Comparison of ENCODE assay signal across 18 cellular contexts in the genomic region with DNA sequence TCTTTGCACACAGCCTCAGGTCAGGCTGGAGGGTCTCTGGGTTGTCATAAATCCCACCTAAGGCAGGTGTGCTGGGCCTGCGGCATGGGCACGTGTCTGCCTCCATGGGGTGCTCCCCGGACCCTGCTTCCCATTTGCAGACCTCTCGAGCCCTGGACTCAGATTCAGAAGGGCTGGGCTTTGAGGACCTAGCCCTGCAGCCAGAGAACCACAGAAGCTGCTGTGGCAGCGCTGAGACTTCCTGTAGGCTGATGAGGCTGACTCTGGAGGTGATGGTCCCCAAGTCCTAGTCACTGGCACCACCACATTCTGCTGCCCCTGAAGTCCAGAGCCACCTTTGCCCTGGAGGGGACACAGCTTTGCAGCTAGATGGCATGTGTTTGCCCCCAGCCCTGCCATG.
DNase-seq lines count a peak whose midpoint lies in the region; ATAC-seq and TF ChIP-seq lines count a peak whose summit lies in the region.
"Had no signal": no experiment of that assay in that cellular context is flagged by ENCODE, and none has a peak within 500 bp of the region (broad histone marks: within the 10 kb centered on the region; RNA-seq: fewer than 3 reads in every experiment).

No MANE protein-coding gene starts in this region.

- H3K4me1 Mint-ChIP-seq in MCF 10A (ENCODE audit: insufficient read depth, unreplicated experiment) (peaks cover 12% of the 10 kb centered on the region), chondrocyte (ENCODE audit: low read depth) (peaks cover 50% of the 10 kb centered on the region), nephron (peaks cover 35% of the 10 kb centered on the region)

- no peak for ATAC-seq in foreskin keratinocyte
- ATAC-seq: WTC11 had no signal

- CTCF ChIA-PET in MCF 10A (lab: Yijun Ruan, JAX), result interaction anchor here (0.9 to 6.7 kb wide), 5 partner anchors 134 to 349 kb away, joined by 3 to 68 read pairs (median 6); no protein-coding TSS in a partner anchor

- POLR2A ChIA-PET in MCF 10A (lab: Yijun Ruan, JAX), result interaction anchor here (0.5 to 0.8 kb wide), 2 partner anchors 80 to 180 kb away, joined by 3 to 4 read pairs; no protein-coding TSS in a partner anchor

- TF ChIP-seq CTCF in breast epithelium (IDR thresholded peaks at IDR 0.05) (no peak), MCF 10A (IDR thresholded peaks at IDR 0.05; ENCODE audit: unreplicated experiment) (no peak), chondrocyte (IDR thresholded peaks at IDR 0.05) (no peak), nephron (IDR thresholded peaks at IDR 0.05; ENCODE audit: unreplicated experiment in 3 of 3) (no peak), uterus (IDR thresholded peaks at IDR 0.05) (no peak), foreskin keratinocyte (conservative IDR thresholded peaks at IDR 0.05) (no peak)

- H3K4me1 ChIP-seq in breast epithelium (peaks cover 0 to 14% of the 10 kb centered on the region in 2 donors), uterus (peaks cover 4 to 15% of the 10 kb centered on the region in 2 donors), foreskin keratinocyte (no peaks in the 10 kb centered on the region)

- peak overlapping the region; percentile 17 to 44 for H3K27ac ChIP-seq in breast epithelium
- peak overlapping the region; percentile 53 to 56 for H3K27ac ChIP-seq in uterus
- H3K27ac ChIP-seq in foreskin keratinocyte, result no peak overlapping the region
- H3K27ac ChIP-seq: KMS-11 had no signal

- H3K27ac Mint-ChIP-seq in MCF 10A (ENCODE audit: low read depth, unreplicated experiment), result no peak overlapping the region
- H3K27ac Mint-ChIP-seq in chondrocyte (ENCODE audit: unreplicated experiment), result peak overlapping the region; percentile 95
- H3K27ac Mint-ChIP-seq in nephron, result peak overlapping the region in 2 of 3 experiments; percentile 89 to 94
- H3K27ac Mint-ChIP-seq: T-helper 2 cell treated with Interferon-gamma antibody and Interleukin-4, amounts not matched to agents 5 μg/mL and 100 μg/mL, for 36 hours; WTC11 had no signal

- no peaks in the 10 kb centered on the region for H3K27me3 ChIP-seq in breast epithelium
- H3K27me3 ChIP-seq in uterus, result no peaks in the 10 kb centered on the region
- H3K27me3 ChIP-seq in foreskin keratinocyte, result no peaks in the 10 kb centered on the region
- H3K27me3 ChIP-seq: ovary had no signal

- DNase-seq in breast epithelium (ENCODE audit: low spot score in 2 of 2) (no peak), MCF 10A (ENCODE audit: unreplicated experiment) (no peak), chondrocyte (ENCODE audit: low spot score) (peak; percentile 65), uterus (no peak), dermis blood vessel endothelial cell (no peak), midbrain (lab: John Stamatoyannopoulos, UW) (no peak), foreskin keratinocyte (no peak)
- DNase-seq: ACHN; cerebellar nuclear complex; DMS153; stimulated activated CD4-positive, alpha-beta T cell treated with anti-CD3 and anti-CD28 coated beads, Interleukin-4, amount 100 ng/mL, for 24 hours had no signal

- H3K4me3 ChIP-seq in breast epithelium (no peak overlapping the region), uterus (no peak overlapping the region)
- H3K4me3 ChIP-seq: ovary, skin epidermis had no signal

- H3K4me3 Mint-ChIP-seq in MCF 10A (ENCODE audit: unreplicated experiment) (no peak overlapping the region), chondrocyte (ENCODE audit: unreplicated experiment) (no peak overlapping the region), nephron (no peak overlapping the region)
- H3K4me3 Mint-ChIP-seq: CD4-positive, CD25-positive, alpha-beta regulatory T cell; T-helper 2 cell treated with Interferon-gamma antibody and Interleukin-4, amounts not matched to agents 5 μg/mL and 100 μg/mL, for 36 hours; WTC11 had no signal

- H3K9me3 ChIP-seq in breast epithelium (no peaks in the 10 kb centered on the region), uterus (no peaks in the 10 kb centered on the region)
- H3K9me3 ChIP-seq: ovary had no signal

- BruUV-seq in MCF 10A (replicated peaks; lab: Mats Ljungman, UMichigan), result no TSS peak

- H3K9me3 Mint-ChIP-seq in MCF 10A (ENCODE audit: unreplicated experiment) (no peaks in the 10 kb centered on the region), chondrocyte (ENCODE audit: low read depth) (no peaks in the 10 kb centered on the region), nephron (no peaks in the 10 kb centered on the region)
- H3K9me3 Mint-ChIP-seq: CD4-positive, CD25-positive, alpha-beta regulatory T cell; T-helper 2 cell treated with Interferon-gamma antibody and Interleukin-4, amounts not matched to agents 5 μg/mL and 100 μg/mL, for 36 hours; WTC11 had no signal

- H3K36me3 ChIP-seq in breast epithelium (no peaks in the 10 kb centered on the region), uterus (no peaks in the 10 kb centered on the region)
- H3K36me3 ChIP-seq: ovary had no signal

- H3K36me3 Mint-ChIP-seq in MCF 10A (ENCODE audit: insufficient read depth, unreplicated experiment) (no peaks in the 10 kb centered on the region), chondrocyte (ENCODE audit: low read depth) (no peaks in the 10 kb centered on the region), nephron (ENCODE audit: low read depth) (no peaks in the 10 kb centered on the region)
- H3K36me3 Mint-ChIP-seq: CD4-positive, CD25-positive, alpha-beta regulatory T cell; WTC11 had no signal

- TF ChIP-seq POLR2A in breast epithelium (IDR thresholded peaks at IDR 0.05) (no peak), uterus (IDR thresholded peaks at IDR 0.05) (no peak)

- intact Hi-C loops in breast epithelium (cut with DNase I; ENCODE audit: low total_unique reads), result no loop called here
- intact Hi-C loops in MCF 10A (cut with micrococcal nuclease), result loop anchor here (2.0 kb wide), 1 partner anchor 69 kb away; no protein-coding TSS in a partner anchor
- intact Hi-C loops in uterus (cut with DNase I; ENCODE audit: low total_unique reads), result no loop called here

- H3K27me3 Mint-ChIP-seq in MCF 10A (ENCODE audit: insufficient read depth, unreplicated experiment) (no peaks in the 10 kb centered on the region), chondrocyte (ENCODE audit: low read depth) (no peaks in the 10 kb centered on the region), nephron (ENCODE audit: low read depth) (peaks cover 3% of the 10 kb centered on the region)
